In genomic region chr1:39788758-39789570, GRCh38 we compare ENCODE assay signal across 8 cellular contexts. TPM values are rescaled to one million over a fixed set of nuclear protein-coding genes. Genes with fewer than 3 reads are reported as not detected.
A peak's percentile ranks its signal among the peaks of the same experiment; 100 is the strongest.
DNase-seq lines count a peak whose midpoint lies in the region; ATAC-seq and TF ChIP-seq lines count a peak whose summit lies in the region.

BMP8B (minus strand) TSS chr1:39788865; CDS start chr1:39788485, 380 bp downstream.

- WGBS in trophoblast cell (ENCODE audit: extremely low coverage, insufficient coverage, insufficient read length): no CpG with 5 or more reads among the region's 91 CpGs

- H3F3A ChIP-seq in PC-9 (ENCODE audit: insufficient read depth, low read depth): no peaks in the 10 kb centered on the region

- no peaks in the 10 kb centered on the region for H3K79me1 ChIP-seq in trophoblast cell (ENCODE audit: low read length)

- H4K20me1 ChIP-seq in PC-9 (ENCODE audit: insufficient read depth): no peaks in the 10 kb centered on the region

- H3K27me3 ChIP-seq in A673 (replicated peaks; ENCODE audit: insufficient read depth, low read depth, low read length, poor library complexity): peaks cover 28% of the 10 kb centered on the region
- no peaks in the 10 kb centered on the region for H3K27me3 ChIP-seq in PC-9 (ENCODE audit: insufficient read depth, low read depth)
- H3K27me3 ChIP-seq in trophoblast cell (ENCODE audit: insufficient read depth, low read length): peaks cover 37% of the 10 kb centered on the region

- H3K4me3 ChIP-seq in A673 (ENCODE audit: low read depth, low read length, poor library complexity, severe bottlenecking): peak within 1 kb of the TSS; percentile 43
- peak within 1 kb of the TSS; percentile 59 for H3K4me3 ChIP-seq in PC-9
- H3K4me3 ChIP-seq in trophoblast cell (ENCODE audit: low read depth, low read length): peak within 1 kb of the TSS; percentile 63

- peak within 1 kb of the TSS; percentile 75 for H3K4me2 ChIP-seq in PC-9
- peak within 1 kb of the TSS; percentile 68 for H3K4me2 ChIP-seq in trophoblast cell (ENCODE audit: low read length)

- H3K79me2 ChIP-seq in PC-9 (ENCODE audit: low read depth) (no peaks in the 10 kb centered on the region), trophoblast cell (ENCODE audit: control insufficient read depth, insufficient read depth, low read length, poor library complexity) (no peaks in the 10 kb centered on the region)

- no peak within 1 kb of the TSS for H3K4ac ChIP-seq in trophoblast cell (ENCODE audit: low read depth, low read length)

- no peak within 1 kb of the TSS for H2BK120ac ChIP-seq in trophoblast cell (ENCODE audit: insufficient read depth, low read length, poor library complexity)

- no peak within 1 kb of the TSS for H2AK5ac ChIP-seq in trophoblast cell (ENCODE audit: low read length)

- H2BK12ac ChIP-seq in trophoblast cell (ENCODE audit: low read length): no peak within 1 kb of the TSS

- no peak within 1 kb of the TSS for H3K9ac ChIP-seq in trophoblast cell (ENCODE audit: low read length)

- H3K27ac ChIP-seq in A673 (ENCODE audit: low read depth, low read length, poor library complexity, severe bottlenecking) (no peak within 1 kb of the TSS), PC-9 (no peak within 1 kb of the TSS), trophoblast cell (ENCODE audit: low read depth, low read length) (no peak within 1 kb of the TSS)

- BruUV-seq in A673 (replicated peaks; lab: Mats Ljungman, UMichigan) (no TSS peak), PC-9 (replicated peaks; lab: Mats Ljungman, UMichigan) (TSS peak; percentile 58)

- H3K4me1 ChIP-seq in A673 (ENCODE audit: insufficient read depth, low read length, poor library complexity, severe bottlenecking) (no peaks in the 10 kb centered on the region), PC-9 (replicated peaks; ENCODE audit: insufficient read depth) (no peaks in the 10 kb centered on the region), trophoblast cell (ENCODE audit: control insufficient read depth in 1 of 2, insufficient read depth in 2 of 2, low read length in 2 of 2) (peaks cover 0 to 6% of the 10 kb centered on the region in 2 experiments)

- H4K8ac ChIP-seq in trophoblast cell (ENCODE audit: low read depth, low read length): no peak within 1 kb of the TSS

- ATAC-seq in GM18511 (IDR thresholded peaks at IDR 0.05; ENCODE audit: unreplicated experiment) (peak; percentile 72), GM21423 (IDR thresholded peaks at IDR 0.05; ENCODE audit: unreplicated experiment) (no peak)

- H3K9me3 ChIP-seq in A673 (ENCODE audit: low read depth, low read length, poor library complexity, severe bottlenecking): no peaks in the 10 kb centered on the region
- H3K9me3 ChIP-seq in PC-9 (ENCODE audit: insufficient read depth, low read depth): no peaks in the 10 kb centered on the region
- H3K9me3 ChIP-seq in trophoblast cell (ENCODE audit: insufficient read depth, low read depth, low read length): peaks cover 5% of the 10 kb centered on the region

- TF ChIP-seq CTCF in A673 (conservative IDR thresholded peaks at IDR 0.05; ENCODE audit: low read depth, low read length) (no peak), PC-9 (conservative IDR thresholded peaks at IDR 0.05) (no peak)

- H3K9me2 ChIP-seq in PC-9 (ENCODE audit: insufficient read depth): no peaks in the 10 kb centered on the region

- H3K23ac ChIP-seq in trophoblast cell (ENCODE audit: low read length): no peak within 1 kb of the TSS

- DNase-seq in A673 (ENCODE audit: low spot score) (peak; percentile 27), HT-29 (ENCODE audit: low spot score) (peak; percentile 69), PC-9 (peak; percentile 46 to 82), cardiac septum (ENCODE audit: low spot score) (peak; percentile 82), trophoblast cell (peak in 1 of 2 donors; percentile 53)
- peak; percentile 80 for DNase-seq in activated effector memory CD4-positive, alpha-beta T cell treated with anti-CD3 and anti-CD28 coated beads, Interleukin-2, amount 50 U/mL, for 16 hours

- intact Hi-C loops in A673 (cut with micrococcal nuclease; ENCODE audit: unreplicated experiment): no loop called here
- intact Hi-C loops in PC-9 (cut with micrococcal nuclease; ENCODE audit: unreplicated experiment): no loop called here
- intact Hi-C loops in cardiac septum (cut with DNase I): no loop called here

- no peak within 1 kb of the TSS for H3K18ac ChIP-seq in trophoblast cell (ENCODE audit: low read length)

- no peak within 1 kb of the TSS for H4K91ac ChIP-seq in trophoblast cell (ENCODE audit: low read depth, low read length)

- no peak within 1 kb of the TSS for H2BK5ac ChIP-seq in trophoblast cell (ENCODE audit: low read depth, low read length, poor library complexity)

- H3K36me3 ChIP-seq in A673 (ENCODE audit: insufficient read depth, low read length, poor library complexity, severe bottlenecking): no peaks in the 10 kb centered on the region
- no peaks in the 10 kb centered on the region for H3K36me3 ChIP-seq in PC-9 (ENCODE audit: low read depth)
- H3K36me3 ChIP-seq in trophoblast cell (ENCODE audit: control insufficient read depth in 1 of 2, insufficient read depth in 2 of 2, low read length in 2 of 2): no peaks in the 10 kb centered on the region

- CTCF ChIA-PET in A673 (lab: Charles Lee): no interaction called here
- CTCF ChIA-PET in PC-9 (lab: Charles Lee): interaction anchor here (0.6 kb wide), 2 partner anchors 183 to 800 kb away, joined by 3 to 6 read pairs; no protein-coding TSS in a partner anchor

- no peak within 1 kb of the TSS for H4K12ac ChIP-seq in trophoblast cell (ENCODE audit: low read depth, low read length)

- POLR2A ChIA-PET in A673 (lab: Charles Lee; ENCODE audit: low non-redundant PET): no interaction called here
- POLR2A ChIA-PET in PC-9 (lab: Charles Lee; ENCODE audit: unreplicated experiment): interaction anchor here (0.6 kb wide), 1 partner anchor 674 kb away, joined by 8 read pairs; no protein-coding TSS in a partner anchor

- H2AFZ ChIP-seq in PC-9 (peak within 1 kb of the TSS; percentile 79; the same call in 1 of the 2 replicates), trophoblast cell (ENCODE audit: insufficient read depth, low read length, poor library complexity) (no peak within 1 kb of the TSS)

- no peak within 1 kb of the TSS for H3K14ac ChIP-seq in trophoblast cell (ENCODE audit: low read length)

RNA-seq across cellular contexts. Expression of gene BMP8B, which starts in this region (rescaled TPM):
- total RNA-seq in A673 (2021): 0.06 and 0.09 TPM in 2 replicates
- total RNA-seq in HT-29 (2014; rRNA removed; shearing (Covaris generic)): 2.9 and 3.5 TPM in 2 replicates
- 2.4 TPM in 2 replicates for total RNA-seq in PC-9 (2021)
- total RNA-seq in cardiac septum: 0.62 TPM
- polyA plus RNA-seq in trophoblast cell (2013): 0.01 TPM in 2 replicates

Comparison
In these comparisons a context has a peak if more than half of its experiments do, and no peak if none do; other contexts are left out.
1. Peak in DNase-seq and H3K4me3 ChIP-seq in A673; RNA of the gene not detected or under 1 TPM.
2. Peak in DNase-seq in cardiac septum; RNA of the gene not detected or under 1 TPM.